ENCODE assay signal across 18 cellular contexts in genomic region chr4:130025701-130026100, GRCh38.
A peak's percentile ranks its signal among the peaks of the same experiment; 100 is the strongest.
DNase-seq lines count a peak whose midpoint lies in the region; ATAC-seq, FAIRE-seq and TF ChIP-seq lines count a peak whose summit lies in the region.
"Had no signal": no experiment of that assay in that cellular context is flagged by ENCODE, and none has a peak within 500 bp of the region (broad histone marks: within the 10 kb centered on the region; RNA-seq: fewer than 3 reads in every experiment).

No MANE protein-coding gene starts in this region.

- no peaks in the 10 kb centered on the region for H4K20me1 ChIP-seq in H1 (replicated peaks in 1 of 2; ENCODE audit: control insufficient read depth in 1 of 2, insufficient read depth in 2 of 2, low read length in 2 of 2)
- H4K20me1 ChIP-seq: BLaER1 had no signal

- no peaks in the 10 kb centered on the region for H3K79me2 ChIP-seq in H1 (ENCODE audit: control insufficient read depth in 1 of 2, insufficient read depth in 2 of 2, low read length in 2 of 2)

- H3K4me2 ChIP-seq in H1 (ENCODE audit: insufficient read depth in 1 of 2, low read depth in 2 of 2, low read length in 2 of 2), result no peak overlapping the region; a peak in 1 of 4 replicates
- H3K4me2 ChIP-seq: A549, BLaER1 had no signal

- H4K8ac ChIP-seq in H1 (ENCODE audit: extremely low read depth, insufficient read depth, low read length), result no peak overlapping the region

- peak overlapping the region; percentile 77 for H4K5ac ChIP-seq in H1 (ENCODE audit: insufficient read length, low read depth, low read length)

- no peak for TF ChIP-seq EP300 in H1 (IDR thresholded peaks at IDR 0.05; ENCODE audit: borderline replicate concordance in 1 of 2, low read depth in 2 of 2, low read length in 2 of 2)

- H3K27ac ChIP-seq in H1 (ENCODE audit: low read depth, low read length), result peak overlapping the region; percentile 73; the same call in 1 of the 2 replicates
- H3K27ac ChIP-seq: A549, BLaER1, SJCRH30 had no signal

- H3K4me1 ChIP-seq in H1 (replicated peaks in 1 of 4; ENCODE audit: control insufficient read depth in 3 of 4, insufficient read depth in 4 of 4, low read length in 3 of 4), result peaks cover 2 to 30% (median 8%) of the 10 kb centered on the region in 4 experiments; a peak in 4 of 7 replicates
- H3K4me1 ChIP-seq: A549, HAP-1, SJCRH30 had no signal

- peak overlapping the region; percentile 99; the same call in 1 of the 2 replicates for H2BK5ac ChIP-seq in H1 (ENCODE audit: low read depth, low read length)

- no peak for TF ChIP-seq RAD21 in H1 (IDR thresholded peaks at IDR 0.05 in 1 of 2, conservative IDR thresholded peaks at IDR 0.05 in 1 of 2; ENCODE audit: low read depth in 2 of 2, low read length in 2 of 2)

- no peak overlapping the region for H3K4ac ChIP-seq in H1 (replicated peaks; ENCODE audit: insufficient read length, low read depth, low read length)

- no peak overlapping the region for H3K56ac ChIP-seq in H1 (replicated peaks; ENCODE audit: insufficient read length, low read depth, low read length)

- H2BK15ac ChIP-seq in H1 (ENCODE audit: low read length), result no peak overlapping the region

- peak; percentile 42 for DNase-seq in NCI-H510A treated with DMSO at 0.1 percent for 48 hours (lab: John Stamatoyannopoulos, UW)
- DNase-seq in NCI-H510A (lab: John Stamatoyannopoulos, UW), result no peak
- peak; percentile 2 for DNase-seq in NCI-H128 (lab: John Stamatoyannopoulos, UW; ENCODE audit: unreplicated experiment)
- no peak for DNase-seq in H1 (ENCODE audit: low read depth in 1 of 2, low spot score in 2 of 2)
- DNase-seq in renal cortical epithelial cell (ENCODE audit: low read depth), result peak; percentile 92
- DNase-seq in T-helper 2 cell, result no peak
- DNase-seq: Calu3; CD4-positive, alpha-beta memory T cell; NCI-H446 treated with DMSO at 0.1 percent for 48 hours; SJCRH30 had no signal

- H3K23me2 ChIP-seq in H1 (ENCODE audit: low read depth, low read length), result no peaks in the 10 kb centered on the region

- WGBS in H1 (ENCODE audit: extremely low coverage in 1 of 2, insufficient coverage in 1 of 2, insufficient read length in 1 of 2, insufficient replicate concordance in 2 of 2, low coverage in 1 of 2, low lambda C conversion rate in 2 of 2, missing lambda C conversion rate in 1 of 2), 2 experiments, result 2% methylated on average over 2 of the region's 2 CpGs; no CpG with 5 or more reads in 1 of the 2 experiments

- CTCF ChIA-PET in H1 (lab: Charles Lee; ENCODE audit: partially characterized antibody), result no interaction called here

- H3K9ac ChIP-seq in H1 (replicated peaks in 1 of 4; ENCODE audit: extremely low read depth in 1 of 4, low read depth in 3 of 4, low read length in 3 of 4), result no peak overlapping the region
- H3K9ac ChIP-seq: BLaER1 had no signal

- H3K9me3 ChIP-seq in H1 (ENCODE audit: insufficient read depth in 2 of 2, low read depth in 1 of 2, low read length in 1 of 2), result 0 out of 4 replicates have a peak, but pooled peaks cover 0 to under 1% of the 10 kb centered on the region in 2 experiments
- H3K9me3 ChIP-seq: A549, BLaER1, HAP-1, SJCRH30 had no signal

- TF ChIP-seq CTCF in H1 (IDR thresholded peaks at IDR 0.05; ENCODE audit: control extremely low read depth in 1 of 3, insufficient read depth in 1 of 3, low read depth in 1 of 3, low read length in 3 of 3), result no peak

- no peak for TF ChIP-seq POLR2A in H1 (IDR thresholded peaks at IDR 0.05; ENCODE audit: control extremely low read depth in 1 of 2, low read depth in 2 of 2, low read length in 2 of 2)

- no peak overlapping the region for H2AK5ac ChIP-seq in H1 (ENCODE audit: low read depth, low read length)

- H3K27me3 ChIP-seq in H1 (replicated peaks in 1 of 4; ENCODE audit: control insufficient read depth in 3 of 4, extremely low read depth in 1 of 4, insufficient read depth in 3 of 4, low read length in 3 of 4), result no peaks in the 10 kb centered on the region
- H3K27me3 ChIP-seq: BLaER1, SJCRH30 had no signal

- no peak overlapping the region for H3K23ac ChIP-seq in H1 (ENCODE audit: insufficient read length)

- H3K36me3 ChIP-seq in H1 (ENCODE audit: control insufficient read depth in 2 of 4, insufficient read depth in 4 of 4, low read length in 3 of 4), result no peaks in the 10 kb centered on the region; a peak in 2 of 8 replicates
- H3K36me3 ChIP-seq: BLaER1, HAP-1, SJCRH30 had no signal

- H3K14ac ChIP-seq in H1 (ENCODE audit: insufficient read length), result no peak overlapping the region

- H3K79me1 ChIP-seq in H1 (ENCODE audit: low read depth, low read length), result no peaks in the 10 kb centered on the region

- H2AFZ ChIP-seq in H1 (ENCODE audit: low read length), result no peak overlapping the region

- no peak for FAIRE-seq in H1 (lab: Jason Lieb, UNC)
- FAIRE-seq: A549, GM12892, GM18507, K562 had no signal

- ATAC-seq in GM19463 (IDR thresholded peaks at IDR 0.05; ENCODE audit: unreplicated experiment), result no peak
- no peak for ATAC-seq in GM21717 (IDR thresholded peaks at IDR 0.05; ENCODE audit: unreplicated experiment)
- ATAC-seq: A549, K562 had no signal

- H2BK120ac ChIP-seq in H1 (replicated peaks; ENCODE audit: low read depth, low read length), result peak overlapping the region; percentile 100

- H2BK12ac ChIP-seq in H1 (ENCODE audit: low read depth, low read length), result no peak overlapping the region

- POLR2A ChIA-PET in H1 (lab: Charles Lee; ENCODE audit: partially characterized antibody), result interaction anchor here (0.5 to 3.8 kb wide), 3 partner anchors 12 to 130 kb away, joined by 3 to 19 read pairs (median 5); no protein-coding TSS in a partner anchor

- H4K91ac ChIP-seq in H1 (replicated peaks; ENCODE audit: insufficient read length, low read length), result no peak overlapping the region

- H3K18ac ChIP-seq in H1 (ENCODE audit: extremely low read depth, low read length), result no peak overlapping the region; the same call in 1 of the 2 replicates

- no peak overlapping the region for H3K4me3 ChIP-seq in H1 (ENCODE audit: extremely low read depth in 1 of 4, insufficient read depth in 2 of 4, low read depth in 3 of 4, low read length in 4 of 4)
- H3K4me3 ChIP-seq: A549, BLaER1, HAP-1, K562, SJCRH30 had no signal

- H2BK20ac ChIP-seq in H1 (ENCODE audit: low read length), result no peak overlapping the region

TF ChIP-seq in H1, 55 proteins besides CTCF, POLR2A, EP300 and RAD21:
- TF ChIP-seq JUN (IDR thresholded peaks at IDR 0.05; ENCODE audit: low read depth, low read length) (no peak), GABPA (IDR thresholded peaks at IDR 0.05; ENCODE audit: borderline replicate concordance, insufficient read depth, low read length) (no peak), SIN3A (conservative IDR thresholded peaks at IDR 0.05 in 1 of 2, IDR thresholded peaks at IDR 0.05 in 1 of 2; ENCODE audit: low read depth in 1 of 2, low read length in 2 of 2) (no peak), PHF8 (conservative IDR thresholded peaks at IDR 0.05; ENCODE audit: low read depth, low read length) (no peak), TBP (IDR thresholded peaks at IDR 0.05; ENCODE audit: low read depth, low read length) (no peak), POU5F1 (IDR thresholded peaks at IDR 0.05; ENCODE audit: low read depth, low read length) (no peak), SP2 (IDR thresholded peaks at IDR 0.05; ENCODE audit: low read length) (no peak), CREB1 (IDR thresholded peaks at IDR 0.05) (no peak), JUND (IDR thresholded peaks at IDR 0.05; ENCODE audit: low read length) (no peak), EGR1 (IDR thresholded peaks at IDR 0.05; ENCODE audit: borderline replicate concordance, low read depth, low read length) (no peak), MAX (IDR thresholded peaks at IDR 0.05) (no peak), CBX5 (IDR thresholded peaks at IDR 0.05; ENCODE audit: low read depth, low read length) (no peak), TEAD4 (IDR thresholded peaks at IDR 0.05; ENCODE audit: low read depth, low read length) (no peak)
- TF ChIP-seq, protein P1, sequence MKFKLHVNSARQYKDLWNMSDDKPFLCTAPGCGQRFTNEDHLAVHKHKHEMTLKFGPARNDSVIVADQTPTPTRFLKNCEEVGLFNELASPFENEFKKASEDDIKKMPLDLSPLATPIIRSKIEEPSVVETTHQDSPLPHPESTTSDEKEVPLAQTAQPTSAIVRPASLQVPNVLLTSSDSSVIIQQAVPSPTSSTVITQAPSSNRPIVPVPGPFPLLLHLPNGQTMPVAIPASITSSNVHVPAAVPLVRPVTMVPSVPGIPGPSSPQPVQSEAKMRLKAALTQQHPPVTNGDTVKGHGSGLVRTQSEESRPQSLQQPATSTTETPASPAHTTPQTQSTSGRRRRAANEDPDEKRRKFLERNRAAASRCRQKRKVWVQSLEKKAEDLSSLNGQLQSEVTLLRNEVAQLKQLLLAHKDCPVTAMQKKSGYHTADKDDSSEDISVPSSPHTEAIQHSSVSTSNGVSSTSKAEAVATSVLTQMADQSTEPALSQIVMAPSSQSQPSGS (IDR thresholded peaks at IDR 0.05; ENCODE audit: low read length), result no peak
- TF ChIP-seq, protein P2, sequence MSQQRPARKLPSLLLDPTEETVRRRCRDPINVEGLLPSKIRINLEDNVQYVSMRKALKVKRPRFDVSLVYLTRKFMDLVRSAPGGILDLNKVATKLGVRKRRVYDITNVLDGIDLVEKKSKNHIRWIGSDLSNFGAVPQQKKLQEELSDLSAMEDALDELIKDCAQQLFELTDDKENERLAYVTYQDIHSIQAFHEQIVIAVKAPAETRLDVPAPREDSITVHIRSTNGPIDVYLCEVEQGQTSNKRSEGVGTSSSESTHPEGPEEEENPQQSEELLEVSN (IDR thresholded peaks at IDR 0.05), result no peak

Comparison
In these comparisons a context has a peak if more than half of its experiments do, and no peak if none do; other contexts are left out.
1. DNase-seq: peak in NCI-H510A treated with DMSO at 0.1 percent for 48 hours (single experiment), NCI-H128 (single experiment) and renal cortical epithelial cell (single experiment); none in NCI-H510A (single experiment), H1 (0 of 2) and T-helper 2 cell (0 of 5).